8 cellular contexts compared by ENCODE assay signal in the genomic region with DNA sequence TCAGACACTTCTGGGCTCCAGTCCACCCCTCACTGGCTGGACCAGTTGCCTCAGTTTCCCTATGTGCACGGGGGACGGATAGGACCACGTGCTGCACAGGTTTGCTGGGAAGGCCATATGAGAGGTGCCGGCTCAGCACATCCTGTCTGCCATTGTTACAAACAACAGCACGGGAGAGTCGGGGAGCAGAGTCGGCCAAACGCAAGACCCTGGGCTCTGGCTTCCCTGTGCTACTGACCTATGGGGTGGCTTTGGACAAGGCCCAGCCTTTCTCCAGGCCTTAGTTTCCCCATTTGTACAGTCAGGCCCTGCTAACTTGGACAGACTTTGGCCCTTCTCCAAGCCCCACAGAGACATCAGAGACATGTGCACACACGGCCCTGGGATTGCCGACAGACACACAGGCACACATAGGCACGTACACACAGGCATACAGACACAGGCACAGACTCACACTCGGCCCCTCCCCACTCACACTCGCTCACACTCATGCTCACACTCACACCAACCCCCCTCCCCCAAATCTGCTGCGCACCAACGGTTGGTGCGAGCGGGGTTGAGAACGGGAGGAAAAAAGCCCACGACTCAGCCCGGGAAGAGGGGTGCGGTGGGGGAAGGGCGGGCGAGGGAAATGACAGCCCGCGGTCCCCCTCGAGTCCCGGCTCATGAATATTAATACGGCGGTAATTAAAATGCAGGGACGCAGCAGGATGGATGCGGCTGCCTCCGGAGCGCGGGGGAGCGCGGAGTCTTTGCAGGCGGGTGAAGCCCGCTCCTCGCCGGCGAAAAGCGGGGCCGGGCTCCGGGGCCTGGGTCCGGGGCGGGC.
DNase-seq lines count a peak whose midpoint lies in the region; ATAC-seq and TF ChIP-seq lines count a peak whose summit lies in the region.

No MANE protein-coding gene starts in this region.

- peak overlapping the region; percentile 89 for H3K4me3 Mint-ChIP-seq in activated naive CD8-positive, alpha-beta T cell treated with anti-CD3 and anti-CD28 coated beads for 36 hours

- no peaks in the 10 kb centered on the region for H3K9me3 ChIP-seq in AG04450 (ENCODE audit: control insufficient read depth, insufficient read depth, low read length)
- H3K9me3 ChIP-seq in NT2/D1 (ENCODE audit: insufficient read depth, low read length): no peaks in the 10 kb centered on the region
- H3K9me3 ChIP-seq in cardiac muscle cell (ENCODE audit: low read depth): no peaks in the 10 kb centered on the region

- peak overlapping the region; percentile 77 for H3K9ac ChIP-seq in NT2/D1 (ENCODE audit: insufficient read length, low read depth)

- H3K27ac ChIP-seq in AG04450 (ENCODE audit: low read depth, low read length) (peak overlapping the region; percentile 97), cardiac muscle cell (peak overlapping the region; percentile 72)

- TF ChIP-seq CTCF in AG04450 (IDR thresholded peaks at IDR 0.05; ENCODE audit: low read depth, low read length) (no peak), cardiac muscle cell (IDR thresholded peaks at IDR 0.05; ENCODE audit: low read depth, low read length) (no peak)

- H3K4me1 ChIP-seq in NT2/D1 (ENCODE audit: insufficient read depth, insufficient read length) (peaks cover 41% of the 10 kb centered on the region), cardiac muscle cell (ENCODE audit: low read depth) (peaks cover 29% of the 10 kb centered on the region)

- POLR2A ChIA-PET in AG04450 (lab: Yijun Ruan, JAX): no interaction called here
- POLR2A ChIA-PET in HEK293T (lab: Yijun Ruan, JAX): interaction anchor here (1.2 to 1.7 kb wide), 2 partner anchors 24 to 28 kb away, joined by 4 to 5 read pairs; no protein-coding TSS in a partner anchor

- H3K4me1 Mint-ChIP-seq in activated naive CD8-positive, alpha-beta T cell treated with anti-CD3 and anti-CD28 coated beads for 36 hours: peaks cover 51% of the 10 kb centered on the region

- peak overlapping the region; percentile 45 for H3K4me3 ChIP-seq in AG04450 (ENCODE audit: low read depth, low read length)
- H3K4me3 ChIP-seq in NT2/D1 (ENCODE audit: insufficient read length, low read depth): peak overlapping the region; percentile 34
- H3K4me3 ChIP-seq in cardiac muscle cell: peak overlapping the region; percentile 7

- no peak for DNase-seq in AG04450 (ENCODE audit: low read depth, low spot score)
- DNase-seq in NT2/D1 (ENCODE audit: low read depth, low spot score): no peak
- DNase-seq in activated naive CD8-positive, alpha-beta T cell treated with anti-CD3 and anti-CD28 coated beads for 36 hours: no peak
- peak in 1 of 2 donors; percentile 78 for DNase-seq in cardiac muscle cell (ENCODE audit: low read depth in 1 of 2, low spot score in 1 of 2)
- peak; percentile 49 for DNase-seq in pons (ENCODE audit: low spot score)
- DNase-seq in HEK293T (ENCODE audit: extremely low spot score): no peak

- CTCF ChIA-PET in AG04450 (lab: Charles Lee) (no interaction called here), HEK293T (lab: Yijun Ruan, JAX) (no interaction called here)

- H3K36me3 Mint-ChIP-seq in activated naive CD8-positive, alpha-beta T cell treated with anti-CD3 and anti-CD28 coated beads for 36 hours: peaks cover 29% of the 10 kb centered on the region

- ATAC-seq in GM21447 (IDR thresholded peaks at IDR 0.05; ENCODE audit: unreplicated experiment) (peak; percentile 20), GM21381 (IDR thresholded peaks at IDR 0.05; ENCODE audit: unreplicated experiment) (no peak)

- peak overlapping the region; percentile 99 for H3K27ac Mint-ChIP-seq in activated naive CD8-positive, alpha-beta T cell treated with anti-CD3 and anti-CD28 coated beads for 36 hours

- H3K36me3 ChIP-seq in NT2/D1 (ENCODE audit: insufficient read depth, insufficient read length, low read length): peaks cover 5% of the 10 kb centered on the region
- H3K36me3 ChIP-seq in cardiac muscle cell: no peaks in the 10 kb centered on the region

- no peaks in the 10 kb centered on the region for H3K27me3 Mint-ChIP-seq in activated naive CD8-positive, alpha-beta T cell treated with anti-CD3 and anti-CD28 coated beads for 36 hours

- H3K27me3 ChIP-seq in AG04450 (ENCODE audit: control insufficient read depth, insufficient read depth, low read length) (no peaks in the 10 kb centered on the region), NT2/D1 (ENCODE audit: insufficient read depth, insufficient read length) (no peaks in the 10 kb centered on the region), cardiac muscle cell (no peaks in the 10 kb centered on the region)

- H3K9me3 Mint-ChIP-seq in activated naive CD8-positive, alpha-beta T cell treated with anti-CD3 and anti-CD28 coated beads for 36 hours: no peaks in the 10 kb centered on the region

TF ChIP-seq in HEK293T, 16 proteins besides CTCF, POLR2A, EP300 and RAD21:
- no peak for TF ChIP-seq BHLHE40 (IDR thresholded peaks at IDR 0.05; ENCODE audit: borderline replicate concordance)
- no peak for TF ChIP-seq FOXA1 (IDR thresholded peaks at IDR 0.05)
- no peak for TF ChIP-seq L3MBTL2 (conservative IDR thresholded peaks at IDR 0.05)
- no peak for TF ChIP-seq SUZ12 (IDR thresholded peaks at IDR 0.05)
- no peak for TF ChIP-seq NFRKB (IDR thresholded peaks at IDR 0.05)
- no peak for TF ChIP-seq HDGF (IDR thresholded peaks at IDR 0.05; ENCODE audit: borderline replicate concordance)
- no peak for TF ChIP-seq ELF4 (IDR thresholded peaks at IDR 0.05)
- TF ChIP-seq CTBP1 (IDR thresholded peaks at IDR 0.05; ENCODE audit: borderline replicate concordance): no peak
- TF ChIP-seq SP1 (IDR thresholded peaks at IDR 0.05): no peak
- TF ChIP-seq ZNF384 (IDR thresholded peaks at IDR 0.05): no peak
- no peak for TF ChIP-seq ARNT (IDR thresholded peaks at IDR 0.05)
- no peak for TF ChIP-seq FOXK2 (IDR thresholded peaks at IDR 0.05)
- TF ChIP-seq, protein P1, sequence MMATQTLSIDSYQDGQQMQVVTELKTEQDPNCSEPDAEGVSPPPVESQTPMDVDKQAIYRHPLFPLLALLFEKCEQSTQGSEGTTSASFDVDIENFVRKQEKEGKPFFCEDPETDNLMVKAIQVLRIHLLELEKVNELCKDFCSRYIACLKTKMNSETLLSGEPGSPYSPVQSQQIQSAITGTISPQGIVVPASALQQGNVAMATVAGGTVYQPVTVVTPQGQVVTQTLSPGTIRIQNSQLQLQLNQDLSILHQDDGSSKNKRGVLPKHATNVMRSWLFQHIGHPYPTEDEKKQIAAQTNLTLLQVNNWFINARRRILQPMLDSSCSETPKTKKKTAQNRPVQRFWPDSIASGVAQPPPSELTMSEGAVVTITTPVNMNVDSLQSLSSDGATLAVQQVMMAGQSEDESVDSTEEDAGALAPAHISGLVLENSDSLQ (IDR thresholded peaks at IDR 0.05): no peak
- TF ChIP-seq LEF1 (IDR thresholded peaks at IDR 0.05; ENCODE audit: borderline replicate concordance): no peak
- TF ChIP-seq FOXM1 (IDR thresholded peaks at IDR 0.05; ENCODE audit: borderline replicate concordance): no peak
- TF ChIP-seq TARDBP (IDR thresholded peaks at IDR 0.05): no peak
